16 cellular contexts compared by ENCODE assay signal in the genomic region with DNA sequence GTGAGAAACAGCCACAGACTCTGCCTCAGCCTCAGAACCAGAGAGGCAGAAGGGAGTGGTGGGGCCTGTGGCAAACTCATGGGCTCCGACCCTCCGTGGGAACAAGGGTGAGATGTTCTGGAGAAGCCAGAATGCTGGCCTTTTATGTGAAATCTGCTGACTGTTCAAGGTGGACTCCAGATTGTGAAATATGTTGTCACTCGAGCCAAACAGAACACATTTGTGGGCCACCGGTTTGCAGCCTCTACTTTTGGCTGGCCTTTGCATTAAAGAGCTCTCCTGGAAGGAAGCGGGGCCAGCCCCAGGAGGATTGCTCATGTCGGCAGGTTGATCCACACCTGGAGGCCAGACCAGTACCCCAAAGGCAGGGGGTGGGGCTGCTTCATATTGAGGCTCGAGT.
DNase-seq lines count a peak whose midpoint lies in the region; ATAC-seq and TF ChIP-seq lines count a peak whose summit lies in the region.
"Had no signal": no experiment of that assay in that cellular context is flagged by ENCODE, and none has a peak within 500 bp of the region (broad histone marks: within the 10 kb centered on the region; RNA-seq: fewer than 3 reads in every experiment).

No MANE protein-coding gene starts in this region.

- no peaks in the 10 kb centered on the region; the same call in 1 of the 2 replicates for H3K36me3 ChIP-seq in Panc1 (ENCODE audit: control insufficient read depth, insufficient read depth, low read length)

- no peak for ATAC-seq in Panc1
- ATAC-seq in GM18909 (IDR thresholded peaks at IDR 0.05; ENCODE audit: poor library complexity, unreplicated experiment): no peak
- ATAC-seq: activated T-cell treated with anti-CD3 and anti-CD28 coated beads, Interleukin-2, amount 50 U/mL, for 72 hours had no signal

- intact Hi-C loops in Panc1 (cut with micrococcal nuclease; ENCODE audit: unreplicated experiment): no loop called here

- DNase-seq in Panc1 (ENCODE audit: low read depth, low spot score) (no peak), coronary artery (ENCODE audit: low spot score) (no peak), mesothelial cell of epicardium (ENCODE audit: low spot score in 2 of 2, unreplicated experiment in 2 of 2) (no peak), substantia nigra (lab: John Stamatoyannopoulos, UW) (no peak), DMS 273 (lab: John Stamatoyannopoulos, UW; ENCODE audit: unreplicated experiment) (no peak), NCI-H1105 treated with DMSO at 0.1 percent for 48 hours (lab: John Stamatoyannopoulos, UW) (no peak), activated gamma-delta T cell treated with Interleukin-2 at 50 U/mL for 16 hours (no peak)
- DNase-seq: activated CD4-positive, alpha-beta T cell treated with anti-CD3 and anti-CD28 coated beads for 1 hour; activated T-cell treated with anti-CD3 and anti-CD28 coated beads, Interleukin-2, amount 50 U/mL, for 72 hours; cerebellar nuclear complex; foreskin melanocyte; kidney glomerular epithelial cell; NCI-H1694 treated with DMSO at 0.1 percent for 48 hours; NCI-H774; retina had no signal

- no peak for TF ChIP-seq CTCF in Panc1 (IDR thresholded peaks at IDR 0.05)
- TF ChIP-seq CTCF in coronary artery (IDR thresholded peaks at IDR 0.05): no peak
- no peak for TF ChIP-seq CTCF in mesothelial cell of epicardium (IDR thresholded peaks at IDR 0.05; ENCODE audit: unreplicated experiment)

- H3K4me3 Mint-ChIP-seq in mesothelial cell of epicardium: no peak overlapping the region

- peaks cover 34% of the 10 kb centered on the region for H3K4me1 ChIP-seq in Panc1 (ENCODE audit: control insufficient read depth, insufficient read depth, low read length)

- no peak overlapping the region for H3K4me3 ChIP-seq in Panc1 (ENCODE audit: low read depth in 2 of 2, low read length in 2 of 2)
- no peak overlapping the region for H3K4me3 ChIP-seq in coronary artery

- CTCF ChIA-PET in Panc1 (lab: Charles Lee): no interaction called here

- H3K36me3 Mint-ChIP-seq in mesothelial cell of epicardium: peaks cover 17% of the 10 kb centered on the region

- H3K4me1 Mint-ChIP-seq in mesothelial cell of epicardium: peaks cover 29% of the 10 kb centered on the region

- in situ Hi-C loops in Panc1 (cut with HindIII; ENCODE audit: low pct_unique_long_range_greater_than_20kb, low sequenced_read_pairs): no loop called here

- H3K27ac ChIP-seq in Panc1 (ENCODE audit: low read length) (peak overlapping the region; percentile 65), coronary artery (peak overlapping the region; percentile 90 to 95), substantia nigra (ENCODE audit: low read depth, low read length, poor library complexity, severe bottlenecking) (peak overlapping the region; percentile 17)

- H3K27ac Mint-ChIP-seq in mesothelial cell of epicardium: peak overlapping the region; percentile 91

- BruUV-seq in Panc1 (replicated peaks; lab: Mats Ljungman, UMichigan): no TSS peak

- H3K27me3 ChIP-seq in Panc1 (ENCODE audit: control insufficient read depth, insufficient read depth, low read length): no peaks in the 10 kb centered on the region

- no peaks in the 10 kb centered on the region for H3K9me3 ChIP-seq in Panc1 (ENCODE audit: control insufficient read depth, insufficient read depth, low read depth, low read length)

- H3K9me3 Mint-ChIP-seq in mesothelial cell of epicardium: no peaks in the 10 kb centered on the region
- H3K9me3 Mint-ChIP-seq: activated T-cell treated with anti-CD3 and anti-CD28 coated beads, Interleukin-2, amount 50 U/mL, for 72 hours had no signal

- POLR2A ChIA-PET in Panc1 (lab: Charles Lee): no interaction called here

- H3K27me3 Mint-ChIP-seq in mesothelial cell of epicardium (ENCODE audit: low read depth): no peaks in the 10 kb centered on the region

Comparison
In these comparisons a context has a peak if more than half of its experiments do, and no peak if none do; other contexts are left out.
1. H3K27ac ChIP-seq: peak in every context shown above with its lines; median percentile 92 in coronary artery; 65 in Panc1; 17 in substantia nigra.